15 cellular contexts compared by ENCODE assay signal in the genomic region with DNA sequence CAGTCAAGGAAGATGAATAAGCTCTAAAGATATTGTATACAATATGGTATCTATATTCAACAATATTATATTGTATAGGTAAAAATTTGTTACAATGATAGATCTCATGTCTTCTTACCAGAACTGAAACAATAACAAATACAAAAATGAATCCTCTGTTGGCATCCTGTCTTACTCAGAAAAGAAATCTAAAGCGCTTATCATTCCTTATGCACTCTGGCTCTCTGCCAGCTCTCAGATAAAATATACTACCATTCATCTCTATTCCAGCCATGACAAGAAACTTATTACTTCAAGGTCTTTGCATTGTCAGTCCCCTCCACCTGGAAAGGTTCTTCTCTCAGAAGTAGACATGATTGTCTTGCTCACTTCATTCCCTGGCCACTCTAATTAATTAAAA.
"Had no signal": no experiment of that assay in that cellular context is flagged by ENCODE, and none has a peak within 500 bp of the region (broad histone marks: within the 10 kb centered on the region; RNA-seq: fewer than 3 reads in every experiment).

No MANE protein-coding gene starts in this region.

- H3K36me3 Mint-ChIP-seq: mesothelial cell of epicardium had no signal

- H3K4me3 ChIP-seq: adrenal gland, gastrocnemius medialis, left lung, sigmoid colon, tibial nerve had no signal

- ATAC-seq: esophagus mucosa, gastrocnemius medialis, left lung had no signal

- H3K4me3 Mint-ChIP-seq: mesothelial cell of epicardium, nephron progenitor cell had no signal

- H3K4me1 Mint-ChIP-seq: nephron progenitor cell had no signal

- DNase-seq: activated gamma-delta T cell; adrenal gland; effector CD8-positive, alpha-beta T cell; gastrocnemius medialis; head of caudate nucleus; kidney; left lung; nephron progenitor cell; nucleus accumbens; posterior cingulate gyrus; sigmoid colon; substantia nigra had no signal

- H3K27ac Mint-ChIP-seq: mesothelial cell of epicardium, nephron progenitor cell had no signal

- H3K9me3 Mint-ChIP-seq: nephron progenitor cell had no signal
